In the genomic region with DNA sequence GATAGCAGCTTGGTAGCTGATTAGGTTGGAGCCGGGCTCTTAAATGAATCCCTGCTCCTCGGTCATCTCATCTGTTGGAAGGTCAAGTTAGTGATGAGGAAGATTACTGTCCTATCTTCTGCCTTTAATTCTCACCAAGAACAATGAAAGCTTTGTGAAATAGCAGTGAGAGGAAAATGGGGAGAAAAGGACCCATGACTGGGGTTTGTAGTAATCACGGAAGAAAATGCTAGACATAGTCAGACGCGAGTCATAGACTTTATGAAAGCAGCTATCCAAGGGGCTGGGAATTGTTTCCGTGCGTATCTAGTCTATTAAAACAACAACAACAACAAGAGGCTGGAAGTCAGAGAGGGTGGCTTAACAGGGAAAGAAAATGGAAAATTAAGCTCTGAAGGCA, we compare ENCODE assay signal across 17 cellular contexts. TPM values are rescaled to one million over a fixed set of nuclear protein-coding genes. Genes with fewer than 3 reads are reported as not detected.
DNase-seq lines count a peak whose midpoint lies in the region; ATAC-seq and TF ChIP-seq lines count a peak whose summit lies in the region.
"Had no signal": no experiment of that assay in that cellular context is flagged by ENCODE, and none has a peak within 500 bp of the region (broad histone marks: within the 10 kb centered on the region; RNA-seq: fewer than 3 reads in every experiment).

No MANE protein-coding gene starts in this region.

- no peaks in the 10 kb centered on the region for H3K9me3 ChIP-seq in suprapubic skin
- H3K9me3 ChIP-seq: colonic mucosa had no signal

- WGBS in suprapubic skin = 90% methylated on average over 7 of the region's 7 CpGs

- DNase-seq in activated CD4-positive, alpha-beta T cell treated with anti-CD3 and anti-CD28 coated beads for 36 hours = no peak
- DNase-seq in activated CD4-positive, alpha-beta T cell treated with anti-CD3 and anti-CD28 coated beads for 4 hours = no peak
- DNase-seq in activated naive CD8-positive, alpha-beta T cell treated with anti-CD3 and anti-CD28 coated beads, Interleukin-2, amount 50 U/mL, for 24 hours = no peak
- DNase-seq in natural killer cell (no peak), AML-193 (lab: John Stamatoyannopoulos, UW) (no peak), suprapubic skin (ENCODE audit: low spot score in 2 of 2) (no peak)
- DNase-seq: activated CD8-positive, alpha-beta memory T cell treated with anti-CD3 and anti-CD28 coated beads, Interleukin-2, amount 50 U/mL, for 48 hours; activated naive CD4-positive, alpha-beta T cell treated with anti-CD3 and anti-CD28 coated beads for 36 hours; colonic mucosa; hypothalamus; NCI-H1436 treated with DMSO at 0.1 percent for 48 hours; NCI-H748 treated with DMSO at 0.1 percent for 48 hours had no signal

- no peaks in the 10 kb centered on the region for H3K27me3 Mint-ChIP-seq in activated CD4-positive, alpha-beta T cell treated with anti-CD3 and anti-CD28 coated beads for 36 hours
- no peaks in the 10 kb centered on the region for H3K27me3 Mint-ChIP-seq in IgD-negative memory B cell
- no peaks in the 10 kb centered on the region for H3K27me3 Mint-ChIP-seq in activated naive CD8-positive, alpha-beta T cell treated with anti-CD3 and anti-CD28 coated beads, Interleukin-2, amount 50 U/mL, for 24 hours
- H3K27me3 Mint-ChIP-seq in natural killer cell (ENCODE audit: low read depth in 2 of 2) = no peaks in the 10 kb centered on the region

- no peak for TF ChIP-seq EP300 in suprapubic skin (IDR thresholded peaks at IDR 0.05)

- H3K9me3 Mint-ChIP-seq in activated CD4-positive, alpha-beta T cell treated with anti-CD3 and anti-CD28 coated beads for 36 hours (ENCODE audit: low read depth) = peaks cover 15% of the 10 kb centered on the region
- H3K9me3 Mint-ChIP-seq in IgD-negative memory B cell (peaks cover 0 to 2% (median 0%) of the 10 kb centered on the region in 3 donors), natural killer cell (peaks cover 0 to 2% of the 10 kb centered on the region in 2 donors)
- H3K9me3 Mint-ChIP-seq in activated naive CD8-positive, alpha-beta T cell treated with anti-CD3 and anti-CD28 coated beads, Interleukin-2, amount 50 U/mL, for 24 hours = peaks cover 9% of the 10 kb centered on the region

- TF ChIP-seq CTCF in natural killer cell (IDR thresholded peaks at IDR 0.05) = no peak
- no peak for TF ChIP-seq CTCF in suprapubic skin (IDR thresholded peaks at IDR 0.05)

- POLR2A ChIA-PET in activated CD4-positive, alpha-beta T cell treated with anti-CD3 and anti-CD28 coated beads for 36 hours (lab: Charles Lee) = no interaction called here

- no peaks in the 10 kb centered on the region for H3K4me1 ChIP-seq in suprapubic skin
- H3K4me1 ChIP-seq: A549, colonic mucosa had no signal

- peaks cover 10% of the 10 kb centered on the region for H3K27me3 ChIP-seq in suprapubic skin
- H3K27me3 ChIP-seq: BLaER1 treated with 17β-estradiol and CSF1 and Interleukin-3, amounts not matched to agents 10 nM and 100 nM; colonic mucosa; MG63 had no signal

- H3K27ac Mint-ChIP-seq in activated CD4-positive, alpha-beta T cell treated with anti-CD3 and anti-CD28 coated beads for 36 hours = peak overlapping the region; percentile 71
- H3K27ac Mint-ChIP-seq in IgD-negative memory B cell (peak overlapping the region in 2 of 3 donors; percentile 63 to 84), natural killer cell (peak overlapping the region in 1 of 2 donors; percentile 89)
- peak overlapping the region; percentile 83 for H3K27ac Mint-ChIP-seq in activated naive CD8-positive, alpha-beta T cell treated with anti-CD3 and anti-CD28 coated beads, Interleukin-2, amount 50 U/mL, for 24 hours

- H3K4me3 Mint-ChIP-seq in activated CD4-positive, alpha-beta T cell treated with anti-CD3 and anti-CD28 coated beads for 36 hours = no peak overlapping the region
- H3K4me3 Mint-ChIP-seq in IgD-negative memory B cell (peak overlapping the region in 2 of 4 donors; percentile 39 to 75), natural killer cell (peak overlapping the region; percentile 66)
- H3K4me3 Mint-ChIP-seq in activated naive CD8-positive, alpha-beta T cell treated with anti-CD3 and anti-CD28 coated beads, Interleukin-2, amount 50 U/mL, for 24 hours = no peak overlapping the region
- H3K4me3 Mint-ChIP-seq: activated naive CD4-positive, alpha-beta T cell treated with anti-CD3 and anti-CD28 coated beads for 36 hours had no signal

- H3K36me3 Mint-ChIP-seq in activated CD4-positive, alpha-beta T cell treated with anti-CD3 and anti-CD28 coated beads for 36 hours (ENCODE audit: low read depth) = peaks cover 48% of the 10 kb centered on the region
- H3K36me3 Mint-ChIP-seq in IgD-negative memory B cell = peaks cover 20% of the 10 kb centered on the region
- H3K36me3 Mint-ChIP-seq in activated naive CD8-positive, alpha-beta T cell treated with anti-CD3 and anti-CD28 coated beads, Interleukin-2, amount 50 U/mL, for 24 hours (ENCODE audit: low read depth) = peaks cover 53% of the 10 kb centered on the region
- H3K36me3 Mint-ChIP-seq in natural killer cell = no peaks in the 10 kb centered on the region

- CTCF ChIA-PET in activated CD4-positive, alpha-beta T cell treated with anti-CD3 and anti-CD28 coated beads for 36 hours (lab: Charles Lee) = interaction anchor here (1.0 to 2.2 kb wide), 3 partner anchors 14 to 52 kb away, joined by 4 to 7 read pairs (median 5); no protein-coding TSS in a partner anchor

- H3K36me3 ChIP-seq in suprapubic skin = no peaks in the 10 kb centered on the region
- H3K36me3 ChIP-seq: colonic mucosa, MG63 had no signal

- no peak overlapping the region for H3K27ac ChIP-seq in suprapubic skin
- H3K27ac ChIP-seq: A549, colonic mucosa had no signal

- peaks cover 81% of the 10 kb centered on the region for H3K4me1 Mint-ChIP-seq in activated CD4-positive, alpha-beta T cell treated with anti-CD3 and anti-CD28 coated beads for 36 hours
- peaks cover 39 to 66% (median 56%) of the 10 kb centered on the region in 3 donors for H3K4me1 Mint-ChIP-seq in IgD-negative memory B cell
- H3K4me1 Mint-ChIP-seq in activated naive CD8-positive, alpha-beta T cell treated with anti-CD3 and anti-CD28 coated beads, Interleukin-2, amount 50 U/mL, for 24 hours = peaks cover 90% of the 10 kb centered on the region
- H3K4me1 Mint-ChIP-seq in natural killer cell = peaks cover 89 to 92% of the 10 kb centered on the region in 2 donors

- no peak for ATAC-seq in activated CD4-positive, alpha-beta T cell treated with anti-CD3 and anti-CD28 coated beads for 36 hours
- ATAC-seq in activated naive CD8-positive, alpha-beta T cell treated with anti-CD3 and anti-CD28 coated beads, Interleukin-2, amount 50 U/mL, for 24 hours = no peak
- ATAC-seq in natural killer cell (no peak), GM18868 (IDR thresholded peaks at IDR 0.05; ENCODE audit: unreplicated experiment) (no peak)
- ATAC-seq: A549 had no signal

- intact Hi-C loops in activated CD4-positive, alpha-beta T cell treated with anti-CD3 and anti-CD28 coated beads for 36 hours (cut with DNase I, micrococcal nuclease) = no loop called here
- intact Hi-C loops in natural killer cell (cut with micrococcal nuclease) = loop anchor here (5.0 kb wide), 1 partner anchor 50 kb away; no protein-coding TSS in a partner anchor

- no peak for TF ChIP-seq POLR2A in suprapubic skin (IDR thresholded peaks at IDR 0.05)

- no peak overlapping the region for H3K4me3 ChIP-seq in suprapubic skin
- H3K4me3 ChIP-seq: A549; BLaER1 treated with 17β-estradiol and CSF1 and Interleukin-3, amounts not matched to agents 10 nM and 100 nM; colonic mucosa; MG63 had no signal

RNA-seq across cellular contexts. Expression of gene PIK3R5, which starts 18.3 kb away (rescaled TPM):
- 10 to 100 TPM; 20.4 to 29.2 TPM for total RNA-seq in activated CD4-positive, alpha-beta T cell treated with anti-CD3 and anti-CD28 coated beads for 36 hours
- polyA plus RNA-seq in IgD-negative memory B cell = 30.7 TPM
- 100 to 1,000 TPM; 254 to 364 (median 348) TPM for total RNA-seq in natural killer cell
- 10 to 100 TPM in 1 of 4 donors, 1 to 10 TPM in 3; 3.6 to 13.5 (median 5.0) TPM for total RNA-seq in suprapubic skin

Comparison
In these comparisons a context has a peak if more than half of its experiments do, and no peak if none do; other contexts are left out.
1. RNA of gene PIK3R5, which starts 18.3 kb away (total RNA-seq): 254 to 364 TPM in natural killer cell; 20.4 to 29.2 TPM in activated CD4-positive, alpha-beta T cell treated with anti-CD3 and anti-CD28 coated beads for 36 hours and 3.6 to 13.5 TPM in suprapubic skin; every median in the first group is over 4 times any median in the second.